Comparison of ENCODE assay signal across 1 cellular context in the genomic region with DNA sequence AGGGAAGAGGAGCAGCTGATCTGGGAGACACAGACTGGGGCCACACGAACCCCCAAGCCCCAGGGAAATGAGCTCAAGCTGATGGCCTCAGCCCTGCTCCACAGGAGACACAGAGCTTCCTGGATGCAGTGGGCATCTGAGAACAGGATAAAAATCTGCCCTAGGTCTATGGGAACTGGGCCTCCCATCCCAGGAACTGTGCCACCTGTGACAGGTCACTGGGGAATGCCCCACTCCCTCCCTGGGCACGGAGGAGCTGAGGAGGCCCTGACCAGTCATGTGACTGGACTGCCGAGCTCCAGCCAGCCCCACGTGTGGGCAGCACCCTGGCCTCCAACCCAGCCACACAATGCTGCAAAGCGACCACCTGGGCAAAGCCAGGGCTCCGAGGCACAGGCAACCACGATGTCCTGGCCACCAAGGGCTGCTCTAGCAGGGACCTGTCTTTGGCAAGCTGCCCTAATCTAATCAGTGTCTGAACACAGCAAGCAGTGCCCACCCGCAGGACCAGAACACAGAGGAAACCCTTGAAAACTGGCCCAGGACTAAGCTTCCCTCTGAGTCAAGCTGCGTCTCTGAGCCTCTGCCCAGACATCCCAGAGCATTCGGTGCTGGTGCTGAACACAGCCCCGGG.
A peak's percentile ranks its signal among the peaks of the same experiment; 100 is the strongest.
TF ChIP-seq lines count a peak whose summit lies in the region.

No MANE protein-coding gene starts in this region.

TF ChIP-seq in K562, 482 proteins besides CTCF, POLR2A, EP300 and RAD21:
- TF ChIP-seq, protein P1, sequence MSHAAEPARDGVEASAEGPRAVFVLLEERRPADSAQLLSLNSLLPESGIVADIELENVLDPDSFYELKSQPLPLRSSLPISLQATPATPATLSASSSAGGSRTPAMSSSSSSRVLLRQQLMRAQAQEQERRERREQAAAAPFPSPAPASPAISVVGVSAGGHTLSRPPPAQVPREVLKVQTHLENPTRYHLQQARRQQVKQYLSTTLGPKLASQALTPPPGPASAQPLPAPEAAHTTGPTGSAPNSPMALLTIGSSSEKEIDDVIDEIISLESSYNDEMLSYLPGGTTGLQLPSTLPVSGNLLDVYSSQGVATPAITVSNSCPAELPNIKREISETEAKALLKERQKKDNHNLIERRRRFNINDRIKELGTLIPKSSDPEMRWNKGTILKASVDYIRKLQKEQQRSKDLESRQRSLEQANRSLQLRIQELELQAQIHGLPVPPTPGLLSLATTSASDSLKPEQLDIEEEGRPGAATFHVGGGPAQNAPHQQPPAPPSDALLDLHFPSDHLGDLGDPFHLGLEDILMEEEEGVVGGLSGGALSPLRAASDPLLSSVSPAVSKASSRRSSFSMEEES (CRISPR knock-in tag; IDR thresholded peaks at IDR 0.05) = peak; percentile 54; the same call in 1 of the 2 replicates
- TF ChIP-seq, protein P2, sequence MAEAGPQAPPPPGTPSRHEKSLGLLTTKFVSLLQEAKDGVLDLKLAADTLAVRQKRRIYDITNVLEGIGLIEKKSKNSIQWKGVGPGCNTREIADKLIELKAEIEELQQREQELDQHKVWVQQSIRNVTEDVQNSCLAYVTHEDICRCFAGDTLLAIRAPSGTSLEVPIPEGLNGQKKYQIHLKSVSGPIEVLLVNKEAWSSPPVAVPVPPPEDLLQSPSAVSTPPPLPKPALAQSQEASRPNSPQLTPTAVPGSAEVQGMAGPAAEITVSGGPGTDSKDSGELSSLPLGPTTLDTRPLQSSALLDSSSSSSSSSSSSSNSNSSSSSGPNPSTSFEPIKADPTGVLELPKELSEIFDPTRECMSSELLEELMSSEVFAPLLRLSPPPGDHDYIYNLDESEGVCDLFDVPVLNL (CRISPR knock-in tag; IDR thresholded peaks at IDR 0.05; ENCODE audit: low read depth) = no peak
- TF ChIP-seq, protein P3, sequence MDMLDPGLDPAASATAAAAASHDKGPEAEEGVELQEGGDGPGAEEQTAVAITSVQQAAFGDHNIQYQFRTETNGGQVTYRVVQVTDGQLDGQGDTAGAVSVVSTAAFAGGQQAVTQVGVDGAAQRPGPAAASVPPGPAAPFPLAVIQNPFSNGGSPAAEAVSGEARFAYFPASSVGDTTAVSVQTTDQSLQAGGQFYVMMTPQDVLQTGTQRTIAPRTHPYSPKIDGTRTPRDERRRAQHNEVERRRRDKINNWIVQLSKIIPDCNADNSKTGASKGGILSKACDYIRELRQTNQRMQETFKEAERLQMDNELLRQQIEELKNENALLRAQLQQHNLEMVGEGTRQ (CRISPR knock-in tag; IDR thresholded peaks at IDR 0.05) = peak; percentile 14; the same call in 1 of the 2 replicates
